ENCODE assay signal across 13 cellular contexts in the genomic region with DNA sequence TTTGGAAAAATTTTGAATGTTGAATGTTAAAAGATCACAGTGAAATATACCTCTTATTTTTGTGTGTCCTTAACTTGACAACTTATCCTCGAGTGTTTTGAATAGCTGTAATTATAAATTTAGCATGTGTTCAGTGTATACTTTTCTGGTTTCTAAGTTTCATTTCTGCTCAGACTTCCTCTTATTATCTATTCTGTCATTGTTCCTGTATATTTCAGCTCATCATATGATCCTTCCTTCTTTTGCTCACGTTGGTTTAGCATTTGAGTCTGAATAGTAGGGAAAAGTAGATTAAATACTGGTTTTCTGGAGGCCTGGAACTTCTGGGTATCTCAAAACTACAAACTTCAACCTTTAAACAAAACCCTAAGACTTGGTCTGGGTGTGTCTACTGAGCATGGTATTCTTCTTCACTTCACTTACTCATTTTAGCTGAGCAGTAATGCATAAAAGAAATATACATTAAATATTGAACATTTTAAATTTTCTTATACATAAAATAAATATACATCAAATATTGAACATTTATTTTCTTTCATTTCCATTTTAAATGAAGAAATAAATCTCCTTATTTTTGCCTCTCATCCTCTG. TPM values are rescaled to one million over a fixed set of nuclear protein-coding genes. Genes with fewer than 3 reads are reported as not detected.
DNase-seq lines count a peak whose midpoint lies in the region; ATAC-seq and TF ChIP-seq lines count a peak whose summit lies in the region.
"Had no signal": no experiment of that assay in that cellular context is flagged by ENCODE, and none has a peak within 500 bp of the region (broad histone marks: within the 10 kb centered on the region; RNA-seq: fewer than 3 reads in every experiment).

No MANE protein-coding gene starts in this region.

- H3K36me3 Mint-ChIP-seq in chondrocyte (ENCODE audit: low read depth), result no peaks in the 10 kb centered on the region

- H3K9me3 Mint-ChIP-seq in stimulated activated naive CD8-positive, alpha-beta T cell treated with anti-CD3 and anti-CD28 coated beads, Interleukin-15, amount 100 ng/mL, for 72 hours, result peaks cover 9 to 11% of the 10 kb centered on the region in 2 donors
- H3K9me3 Mint-ChIP-seq in chondrocyte (ENCODE audit: low read depth), result peaks cover 9% of the 10 kb centered on the region

- no peaks in the 10 kb centered on the region for H3K27me3 Mint-ChIP-seq in stimulated activated naive CD8-positive, alpha-beta T cell treated with anti-CD3 and anti-CD28 coated beads, Interleukin-15, amount 100 ng/mL, for 72 hours
- no peaks in the 10 kb centered on the region for H3K27me3 Mint-ChIP-seq in chondrocyte (ENCODE audit: low read depth)

- no peak for DNase-seq in stimulated activated naive CD8-positive, alpha-beta T cell treated with anti-CD3 and anti-CD28 coated beads, Interleukin-15, Interleukin-2, amounts not matched to agents 100 U/mL and 50 U/mL, for 24 hours
- DNase-seq in stimulated activated naive CD8-positive, alpha-beta T cell treated with anti-CD3 and anti-CD28 coated beads, Interleukin-15, amount 100 ng/mL, for 72 hours, result no peak
- peak; percentile 69 for DNase-seq in SKM-1 treated with dmso at 0.1 percent for 144 hours (lab: John Stamatoyannopoulos, UW; ENCODE audit: unreplicated experiment)
- no peak for DNase-seq in A172 (ENCODE audit: low spot score)
- DNase-seq in chondrocyte (ENCODE audit: low spot score), result no peak
- no peak for DNase-seq in NCI-H748 treated with DMSO at 0.1 percent for 48 hours (lab: John Stamatoyannopoulos, UW)
- DNase-seq: endodermal cell; NCI-H146; stimulated activated CD4-positive, alpha-beta T cell treated with anti-CD3 and anti-CD28 coated beads, Interleukin-4, amount 100 ng/mL, for 4 hours had no signal

- peak overlapping the region in 1 of 2 donors; percentile 71 for H3K4me3 Mint-ChIP-seq in stimulated activated naive CD8-positive, alpha-beta T cell treated with anti-CD3 and anti-CD28 coated beads, Interleukin-15, amount 100 ng/mL, for 72 hours
- no peak overlapping the region for H3K4me3 Mint-ChIP-seq in chondrocyte (ENCODE audit: unreplicated experiment)
- H3K4me3 Mint-ChIP-seq: endodermal cell had no signal

- peak overlapping the region in 1 of 2 donors; percentile 84 for H3K27ac Mint-ChIP-seq in stimulated activated naive CD8-positive, alpha-beta T cell treated with anti-CD3 and anti-CD28 coated beads, Interleukin-15, amount 100 ng/mL, for 72 hours
- H3K27ac Mint-ChIP-seq in chondrocyte (ENCODE audit: unreplicated experiment), result no peak overlapping the region
- H3K27ac Mint-ChIP-seq: endodermal cell had no signal

- peak; percentile 55 for ATAC-seq in stimulated activated naive CD8-positive, alpha-beta T cell treated with anti-CD3 and anti-CD28 coated beads, Interleukin-15, Interleukin-2, amounts not matched to agents 100 U/mL and 50 U/mL, for 24 hours
- no peak for ATAC-seq in stimulated activated naive CD8-positive, alpha-beta T cell treated with anti-CD3 and anti-CD28 coated beads, Interleukin-15, amount 100 ng/mL, for 72 hours
- peak; percentile 86 for ATAC-seq in HG03064 (IDR thresholded peaks at IDR 0.05; ENCODE audit: low read depth, unreplicated experiment)
- no peak for ATAC-seq in GM21825 (IDR thresholded peaks at IDR 0.05; ENCODE audit: unreplicated experiment)

- peaks cover 44% of the 10 kb centered on the region for H3K4me1 Mint-ChIP-seq in stimulated activated naive CD8-positive, alpha-beta T cell treated with anti-CD3 and anti-CD28 coated beads, Interleukin-15, amount 100 ng/mL, for 72 hours
- no peaks in the 10 kb centered on the region for H3K4me1 Mint-ChIP-seq in chondrocyte (ENCODE audit: low read depth)

- TF ChIP-seq CTCF in chondrocyte (IDR thresholded peaks at IDR 0.05), result no peak

RNA-seq across cellular contexts. Expression of a gene that starts 3.3 kb away (rescaled TPM):
- total RNA-seq in A172 (2014; rRNA removed; shearing (Covaris generic)), result 4.7 and 12.7 TPM in 2 replicates
- total RNA-seq in chondrocyte, result not detected in 3 replicates
- total RNA-seq: H1, lung had no signal

Comparison
In these comparisons a context has a peak if more than half of its experiments do, and no peak if none do; other contexts are left out.
1. ATAC-seq: peak in stimulated activated naive CD8-positive, alpha-beta T cell treated with anti-CD3 and anti-CD28 coated beads, Interleukin-15, Interleukin-2, amounts not matched to agents 100 U/mL and 50 U/mL, for 24 hours (single experiment) and HG03064 (single experiment); none in stimulated activated naive CD8-positive, alpha-beta T cell treated with anti-CD3 and anti-CD28 coated beads, Interleukin-15, amount 100 ng/mL, for 72 hours (single experiment) and GM21825 (single experiment).